Comparison of ENCODE assay signal across 1 cellular context in the genomic region with DNA sequence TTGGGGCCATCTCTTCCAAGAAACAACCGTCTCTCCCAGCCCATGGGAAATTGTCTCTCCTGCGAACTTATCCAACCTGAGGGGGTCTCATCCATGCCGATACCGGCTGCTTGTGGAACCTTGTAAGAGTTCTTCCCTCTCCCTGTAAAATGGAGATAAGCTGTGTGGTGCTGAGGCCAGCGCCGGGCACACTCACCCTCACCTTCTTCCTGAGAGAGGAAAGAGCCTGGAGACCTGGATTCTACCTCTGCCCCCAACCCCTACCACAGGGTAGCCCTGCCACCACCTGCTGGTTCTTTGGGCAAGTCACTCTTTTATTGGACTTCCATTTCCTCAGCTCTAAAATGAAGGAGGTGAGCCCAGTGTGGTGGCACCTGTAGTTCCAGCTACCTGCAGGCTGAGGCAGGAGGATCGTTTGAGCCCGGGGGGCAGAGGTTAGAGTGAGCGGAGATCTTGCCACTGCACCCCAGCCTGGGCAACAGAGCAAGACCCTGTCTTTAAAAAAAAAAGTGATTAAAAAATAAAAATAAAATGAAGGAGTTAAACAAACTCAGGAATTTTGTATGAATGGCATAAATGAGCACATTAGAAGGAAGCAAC.
TF ChIP-seq lines count a peak whose summit lies in the region.

No MANE protein-coding gene starts in this region.

TF ChIP-seq in K562, 482 proteins besides CTCF, POLR2A, EP300 and RAD21 (continued from another document):
- TF ChIP-seq, protein P1, sequence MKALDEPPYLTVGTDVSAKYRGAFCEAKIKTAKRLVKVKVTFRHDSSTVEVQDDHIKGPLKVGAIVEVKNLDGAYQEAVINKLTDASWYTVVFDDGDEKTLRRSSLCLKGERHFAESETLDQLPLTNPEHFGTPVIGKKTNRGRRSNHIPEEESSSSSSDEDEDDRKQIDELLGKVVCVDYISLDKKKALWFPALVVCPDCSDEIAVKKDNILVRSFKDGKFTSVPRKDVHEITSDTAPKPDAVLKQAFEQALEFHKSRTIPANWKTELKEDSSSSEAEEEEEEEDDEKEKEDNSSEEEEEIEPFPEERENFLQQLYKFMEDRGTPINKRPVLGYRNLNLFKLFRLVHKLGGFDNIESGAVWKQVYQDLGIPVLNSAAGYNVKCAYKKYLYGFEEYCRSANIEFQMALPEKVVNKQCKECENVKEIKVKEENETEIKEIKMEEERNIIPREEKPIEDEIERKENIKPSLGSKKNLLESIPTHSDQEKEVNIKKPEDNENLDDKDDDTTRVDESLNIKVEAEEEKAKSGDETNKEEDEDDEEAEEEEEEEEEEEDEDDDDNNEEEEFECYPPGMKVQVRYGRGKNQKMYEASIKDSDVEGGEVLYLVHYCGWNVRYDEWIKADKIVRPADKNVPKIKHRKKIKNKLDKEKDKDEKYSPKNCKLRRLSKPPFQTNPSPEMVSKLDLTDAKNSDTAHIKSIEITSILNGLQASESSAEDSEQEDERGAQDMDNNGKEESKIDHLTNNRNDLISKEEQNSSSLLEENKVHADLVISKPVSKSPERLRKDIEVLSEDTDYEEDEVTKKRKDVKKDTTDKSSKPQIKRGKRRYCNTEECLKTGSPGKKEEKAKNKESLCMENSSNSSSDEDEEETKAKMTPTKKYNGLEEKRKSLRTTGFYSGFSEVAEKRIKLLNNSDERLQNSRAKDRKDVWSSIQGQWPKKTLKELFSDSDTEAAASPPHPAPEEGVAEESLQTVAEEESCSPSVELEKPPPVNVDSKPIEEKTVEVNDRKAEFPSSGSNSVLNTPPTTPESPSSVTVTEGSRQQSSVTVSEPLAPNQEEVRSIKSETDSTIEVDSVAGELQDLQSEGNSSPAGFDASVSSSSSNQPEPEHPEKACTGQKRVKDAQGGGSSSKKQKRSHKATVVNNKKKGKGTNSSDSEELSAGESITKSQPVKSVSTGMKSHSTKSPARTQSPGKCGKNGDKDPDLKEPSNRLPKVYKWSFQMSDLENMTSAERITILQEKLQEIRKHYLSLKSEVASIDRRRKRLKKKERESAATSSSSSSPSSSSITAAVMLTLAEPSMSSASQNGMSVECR (CRISPR knock-in tag; IDR thresholded peaks at IDR 0.05) = peak; percentile 60; the same call in 1 of the 2 replicates
- TF ChIP-seq ZNF121 (CRISPR knock-in tag; conservative IDR thresholded peaks at IDR 0.05) (peak; percentile 94), ATF7 (IDR thresholded peaks at IDR 0.05) (0 out of 2 replicates have a peak, but pooled peaks have one; percentile 7), RAD51 (IDR thresholded peaks at IDR 0.05; ENCODE audit: borderline replicate concordance, low read depth) (no peak), POLR2B (IDR thresholded peaks at IDR 0.05; ENCODE audit: low read depth, partially characterized antibody) (no peak)
TF ChIP-seq in K562: peak in this region for 14.
